In the genomic region with DNA sequence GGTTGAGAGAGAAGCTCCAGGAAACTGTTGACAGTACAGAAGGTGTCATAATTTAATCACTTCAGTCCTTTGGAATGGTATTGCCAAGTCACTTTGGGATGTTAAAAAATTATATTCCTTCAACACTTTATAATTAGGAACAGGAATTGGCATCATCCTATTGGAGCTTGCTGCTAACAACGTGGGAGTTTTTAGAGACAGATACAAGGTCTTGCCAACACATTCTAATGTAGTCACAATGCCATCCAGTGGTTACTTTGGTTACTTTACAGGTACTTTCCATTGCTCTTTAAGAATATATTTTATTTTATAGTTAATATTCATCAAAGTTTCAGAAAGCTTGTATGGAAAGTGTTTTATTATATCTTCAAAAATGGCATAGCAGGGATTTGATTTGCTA, we compare ENCODE assay signal across 1 cellular context.
TF ChIP-seq lines count a peak whose summit lies in the region.

No MANE protein-coding gene starts in this region.

TF ChIP-seq in WTC11, 78 proteins besides CTCF, POLR2A, EP300 and RAD21 (continued from another document):
- TF ChIP-seq, protein P1, sequence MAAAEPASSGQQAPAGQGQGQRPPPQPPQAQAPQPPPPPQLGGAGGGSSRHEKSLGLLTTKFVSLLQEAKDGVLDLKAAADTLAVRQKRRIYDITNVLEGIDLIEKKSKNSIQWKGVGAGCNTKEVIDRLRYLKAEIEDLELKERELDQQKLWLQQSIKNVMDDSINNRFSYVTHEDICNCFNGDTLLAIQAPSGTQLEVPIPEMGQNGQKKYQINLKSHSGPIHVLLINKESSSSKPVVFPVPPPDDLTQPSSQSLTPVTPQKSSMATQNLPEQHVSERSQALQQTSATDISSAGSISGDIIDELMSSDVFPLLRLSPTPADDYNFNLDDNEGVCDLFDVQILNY (CRISPR knock-in tag; IDR thresholded peaks at IDR 0.05), result no peak
- TF ChIP-seq JAZF1 (CRISPR knock-in tag; IDR thresholded peaks at IDR 0.05) (no peak), ESRRA (CRISPR knock-in tag; IDR thresholded peaks at IDR 0.05; ENCODE audit: borderline replicate concordance) (no peak), MYBL2 (CRISPR knock-in tag; IDR thresholded peaks at IDR 0.05) (no peak)
- TF ChIP-seq, protein P2, sequence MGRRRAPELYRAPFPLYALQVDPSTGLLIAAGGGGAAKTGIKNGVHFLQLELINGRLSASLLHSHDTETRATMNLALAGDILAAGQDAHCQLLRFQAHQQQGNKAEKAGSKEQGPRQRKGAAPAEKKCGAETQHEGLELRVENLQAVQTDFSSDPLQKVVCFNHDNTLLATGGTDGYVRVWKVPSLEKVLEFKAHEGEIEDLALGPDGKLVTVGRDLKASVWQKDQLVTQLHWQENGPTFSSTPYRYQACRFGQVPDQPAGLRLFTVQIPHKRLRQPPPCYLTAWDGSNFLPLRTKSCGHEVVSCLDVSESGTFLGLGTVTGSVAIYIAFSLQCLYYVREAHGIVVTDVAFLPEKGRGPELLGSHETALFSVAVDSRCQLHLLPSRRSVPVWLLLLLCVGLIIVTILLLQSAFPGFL (CRISPR knock-in tag; IDR thresholded peaks at IDR 0.05; ENCODE audit: borderline replicate concordance), result no peak
TF ChIP-seq in WTC11: peak in this region for 0.
